ENCODE assay signal across 25 cellular contexts in the genomic region with DNA sequence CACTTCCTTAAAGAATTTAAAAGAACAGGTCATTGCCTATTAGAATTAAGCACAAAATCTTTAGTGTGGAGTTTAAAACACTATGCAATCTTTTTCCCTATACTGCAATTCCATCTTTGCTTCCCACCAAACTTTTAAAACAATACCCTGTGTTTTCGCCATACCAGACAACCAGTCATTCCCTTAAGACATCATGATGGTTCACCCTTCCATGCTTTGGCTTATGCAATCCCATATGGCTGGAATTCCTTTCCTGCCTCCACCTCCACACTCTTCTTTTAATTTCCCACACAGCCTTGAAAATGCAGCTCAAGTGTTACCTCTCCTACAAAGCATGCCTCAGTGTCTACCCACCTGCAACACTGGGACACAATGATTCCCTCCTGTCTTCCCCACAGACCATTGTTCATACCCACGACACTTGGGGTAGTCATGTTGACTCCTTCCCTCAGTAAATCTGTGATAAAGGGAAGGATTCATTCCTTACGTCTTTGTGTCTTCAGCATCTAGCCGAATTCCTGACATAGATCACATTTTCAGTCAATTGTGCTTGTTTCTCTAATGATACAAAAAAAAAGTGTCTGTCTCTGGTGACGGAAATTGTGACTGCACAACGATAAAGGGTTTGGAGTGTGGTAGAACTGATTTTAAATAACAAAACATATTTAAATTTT.
"Had no signal": no experiment of that assay in that cellular context is flagged by ENCODE, and none has a peak within 500 bp of the region (broad histone marks: within the 10 kb centered on the region; RNA-seq: fewer than 3 reads in every experiment).

No MANE protein-coding gene starts in this region.

- H3K27ac ChIP-seq: breast epithelium, testis, vagina had no signal

- H3K36me3 Mint-ChIP-seq: activated CD8-positive, alpha-beta memory T cell treated with anti-CD3 and anti-CD28 coated beads, Interleukin-2, amount 10 ng/mL, durations not matched to agents 7 days and 5 days; activated naive CD4-positive, alpha-beta T cell treated with anti-CD3 and anti-CD28 coated beads, Interleukin-2, amount 10 ng/mL, durations not matched to agents 7 days and 5 days; memory B cell; type B pancreatic cell had no signal

- DNase-seq: activated CD4-positive, alpha-beta T cell treated with anti-CD3 and anti-CD28 coated beads, Interleukin-2, amount 10 ng/mL, durations not matched to agents 24 days and 14 days; activated CD8-positive, alpha-beta memory T cell treated with anti-CD3 and anti-CD28 coated beads, Interleukin-2, amount 10 ng/mL, durations not matched to agents 7 days and 5 days; activated CD8-positive, alpha-beta T cell treated with anti-CD3 and anti-CD28 coated beads for 36 hours; activated effector memory CD4-positive, alpha-beta T cell treated with anti-CD3 and anti-CD28 coated beads, Interleukin-2, amount 50 U/mL, for 16 hours; activated naive CD4-positive, alpha-beta T cell treated with anti-CD3 and anti-CD28 coated beads, Interleukin-2, amount 10 ng/mL, durations not matched to agents 7 days and 5 days; activated naive CD8-positive, alpha-beta T cell treated with anti-CD3 and anti-CD28 coated beads, Interleukin-2, amount 50 U/mL, for 24 hours; activated T-cell treated with anti-CD3 and anti-CD28 coated beads for 4 hours; effector memory CD8-positive, alpha-beta T cell; heart right ventricle; left colon; occipital lobe; stimulated activated CD4-positive, alpha-beta T cell treated with anti-CD3 and anti-CD28 coated beads, Interleukin-2, amount 100 ng/mL, for 48 hours; stimulated activated CD8-positive, alpha-beta memory T cell treated with anti-CD3 and anti-CD28 coated beads, Interleukin-4, amount 100 ng/mL, for 48 hours; stimulated activated naive B cell treated with anti-CD40 and anti-IgM and Interleukin-4, amounts not matched to agents 10 μg/mL and 1 μg/mL and 100 μg/mL, for 72 hours; T-helper 17 cell; testis had no signal

- H3K27ac Mint-ChIP-seq: activated CD4-positive, alpha-beta T cell treated with anti-CD3 and anti-CD28 coated beads, Interleukin-2, amount 10 ng/mL, durations not matched to agents 24 days and 14 days; activated CD8-positive, alpha-beta memory T cell treated with anti-CD3 and anti-CD28 coated beads, Interleukin-2, amount 10 ng/mL, durations not matched to agents 7 days and 5 days; activated CD8-positive, alpha-beta T cell treated with anti-CD3 and anti-CD28 coated beads for 36 hours; activated naive CD4-positive, alpha-beta T cell treated with anti-CD3 and anti-CD28 coated beads, Interleukin-2, amount 10 ng/mL, durations not matched to agents 7 days and 5 days; activated naive CD8-positive, alpha-beta T cell treated with anti-CD3 and anti-CD28 coated beads, Interleukin-2, amount 50 U/mL, for 24 hours; effector memory CD8-positive, alpha-beta T cell; memory B cell; nephron; stimulated activated naive B cell treated with anti-CD40 and anti-IgM and Interleukin-4, amounts not matched to agents 10 μg/mL and 1 μg/mL and 100 μg/mL, for 72 hours; T-helper 17 cell; type B pancreatic cell had no signal

- H3K4me2 ChIP-seq: smooth muscle cell had no signal

- H3K4me3 Mint-ChIP-seq: activated CD4-positive, alpha-beta T cell treated with anti-CD3 and anti-CD28 coated beads, Interleukin-2, amount 10 ng/mL, durations not matched to agents 24 days and 14 days; activated CD8-positive, alpha-beta memory T cell treated with anti-CD3 and anti-CD28 coated beads, Interleukin-2, amount 10 ng/mL, durations not matched to agents 7 days and 5 days; activated CD8-positive, alpha-beta T cell treated with anti-CD3 and anti-CD28 coated beads for 36 hours; activated naive CD4-positive, alpha-beta T cell treated with anti-CD3 and anti-CD28 coated beads, Interleukin-2, amount 10 ng/mL, durations not matched to agents 7 days and 5 days; activated naive CD8-positive, alpha-beta T cell treated with anti-CD3 and anti-CD28 coated beads, Interleukin-2, amount 50 U/mL, for 24 hours; central memory CD8-positive, alpha-beta T cell; effector memory CD8-positive, alpha-beta T cell; memory B cell; nephron; stimulated activated naive B cell treated with anti-CD40 and anti-IgM and Interleukin-4, amounts not matched to agents 10 μg/mL and 1 μg/mL and 100 μg/mL, for 72 hours; T-helper 17 cell; type B pancreatic cell had no signal

- H3K4me3 ChIP-seq: breast epithelium, esophagus muscularis mucosa, heart right ventricle, smooth muscle cell, testis, vagina had no signal

- H3K9me3 Mint-ChIP-seq: activated CD4-positive, alpha-beta T cell treated with anti-CD3 and anti-CD28 coated beads, Interleukin-2, amount 10 ng/mL, durations not matched to agents 24 days and 14 days; activated CD8-positive, alpha-beta T cell treated with anti-CD3 and anti-CD28 coated beads for 36 hours; activated naive CD4-positive, alpha-beta T cell treated with anti-CD3 and anti-CD28 coated beads, Interleukin-2, amount 10 ng/mL, durations not matched to agents 7 days and 5 days; activated naive CD8-positive, alpha-beta T cell treated with anti-CD3 and anti-CD28 coated beads, Interleukin-2, amount 50 U/mL, for 24 hours; central memory CD8-positive, alpha-beta T cell; effector memory CD8-positive, alpha-beta T cell; memory B cell; stimulated activated naive B cell treated with anti-CD40 and anti-IgM and Interleukin-4, amounts not matched to agents 10 μg/mL and 1 μg/mL and 100 μg/mL, for 72 hours; type B pancreatic cell had no signal

- H3K27me3 ChIP-seq: breast epithelium, esophagus muscularis mucosa, heart right ventricle, testis, vagina had no signal

- ATAC-seq: activated CD4-positive, CD25-positive, alpha-beta regulatory T cell treated with anti-CD3 and anti-CD28 coated beads, Interleukin-2, amount 50 U/mL, for 24 hours; activated CD8-positive, alpha-beta memory T cell treated with anti-CD3 and anti-CD28 coated beads, Interleukin-2, amount 10 ng/mL, durations not matched to agents 7 days and 5 days; activated CD8-positive, alpha-beta T cell treated with anti-CD3 and anti-CD28 coated beads for 36 hours; activated naive CD8-positive, alpha-beta T cell treated with anti-CD3 and anti-CD28 coated beads, Interleukin-2, amount 50 U/mL, for 24 hours; effector memory CD8-positive, alpha-beta T cell; heart right ventricle; left colon; stimulated activated naive B cell treated with anti-CD40 and anti-IgM and Interleukin-4, amounts not matched to agents 10 μg/mL and 1 μg/mL and 100 μg/mL, for 72 hours; T-helper 17 cell had no signal

- H3K4me1 ChIP-seq: breast epithelium, esophagus muscularis mucosa, testis, vagina had no signal

- H3K27me3 Mint-ChIP-seq: activated naive CD4-positive, alpha-beta T cell treated with anti-CD3 and anti-CD28 coated beads, Interleukin-2, amount 10 ng/mL, durations not matched to agents 7 days and 5 days; central memory CD8-positive, alpha-beta T cell; memory B cell; stimulated activated naive B cell treated with anti-CD40 and anti-IgM and Interleukin-4, amounts not matched to agents 10 μg/mL and 1 μg/mL and 100 μg/mL, for 72 hours had no signal

- H3K36me3 ChIP-seq: breast epithelium, esophagus muscularis mucosa, heart right ventricle, vagina had no signal

- H3K9me3 ChIP-seq: breast epithelium, esophagus muscularis mucosa, heart right ventricle, testis, vagina had no signal
